ENCODE assay signal across 10 cellular contexts in genomic region chrX:3169421-3169820, GRCh38.
"Had no signal": no experiment of that assay in that cellular context is flagged by ENCODE, and none has a peak within 500 bp of the region (broad histone marks: within the 10 kb centered on the region; RNA-seq: fewer than 3 reads in every experiment).

No MANE protein-coding gene starts in this region.

- DNase-seq: GOT3, Karpas-422, KBM-7 had no signal

- H3K4me1 Mint-ChIP-seq: IgD-negative memory B cell had no signal

- H3K36me3 ChIP-seq: HAP-1 had no signal

- H3K36me3 Mint-ChIP-seq: IgD-negative memory B cell had no signal

- H3K27ac Mint-ChIP-seq: IgD-negative memory B cell had no signal

- H3K4me3 ChIP-seq: HAP-1 had no signal

- ATAC-seq: HCT116, HepG2 had no signal

- H3K9me3 ChIP-seq: HAP-1 had no signal

- H3K4me3 Mint-ChIP-seq: IgD-negative memory B cell had no signal

- H3K4me1 ChIP-seq: HAP-1 had no signal

- H3K27ac ChIP-seq: HL-60, KMS-11 had no signal

- FAIRE-seq: H54, HepG2 had no signal

- H3K4me2 ChIP-seq: KMS-11 had no signal

- H3K9ac ChIP-seq: KMS-11 had no signal
